In the genomic region with DNA sequence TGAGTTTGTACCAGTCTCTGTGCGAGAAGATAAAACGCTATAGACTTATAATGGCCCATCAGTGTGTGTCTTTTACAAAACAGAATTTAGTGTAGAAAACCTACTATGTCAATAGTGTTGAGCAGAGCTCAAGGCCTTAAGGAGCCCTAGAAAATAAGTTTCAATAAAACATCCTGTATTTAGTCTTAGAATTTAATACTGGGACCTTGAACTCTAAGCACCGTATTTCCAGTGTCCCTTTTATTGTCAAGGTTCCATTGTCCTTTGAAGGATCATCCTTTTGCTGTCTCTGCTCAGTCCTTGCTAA, we compare ENCODE assay signal across 1 cellular context.
TF ChIP-seq lines count a peak whose summit lies in the region.

No MANE protein-coding gene starts in this region.

TF ChIP-seq in K562, 482 proteins besides CTCF, POLR2A, EP300 and RAD21:
- TF ChIP-seq ZC3H11A (IDR thresholded peaks at IDR 0.05; ENCODE audit: low read depth, low read length) = no peak
- TF ChIP-seq, protein P1, sequence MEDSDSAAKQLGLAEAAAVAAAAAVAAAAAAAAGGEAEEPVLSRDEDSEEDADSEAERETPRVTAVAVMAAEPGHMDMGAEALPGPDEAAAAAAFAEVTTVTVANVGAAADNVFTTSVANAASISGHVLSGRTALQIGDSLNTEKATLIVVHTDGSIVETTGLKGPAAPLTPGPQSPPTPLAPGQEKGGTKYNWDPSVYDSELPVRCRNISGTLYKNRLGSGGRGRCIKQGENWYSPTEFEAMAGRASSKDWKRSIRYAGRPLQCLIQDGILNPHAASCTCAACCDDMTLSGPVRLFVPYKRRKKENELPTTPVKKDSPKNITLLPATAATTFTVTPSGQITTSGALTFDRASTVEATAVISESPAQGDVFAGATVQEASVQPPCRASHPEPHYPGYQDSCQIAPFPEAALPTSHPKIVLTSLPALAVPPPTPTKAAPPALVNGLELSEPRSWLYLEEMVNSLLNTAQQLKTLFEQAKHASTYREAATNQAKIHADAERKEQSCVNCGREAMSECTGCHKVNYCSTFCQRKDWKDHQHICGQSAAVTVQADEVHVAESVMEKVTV (CRISPR knock-in tag; IDR thresholded peaks at IDR 0.05) = no peak
- TF ChIP-seq ZNF175 (CRISPR knock-in tag; IDR thresholded peaks at IDR 0.05; ENCODE audit: low read depth) = no peak
- TF ChIP-seq MEF2D (tag; conservative IDR thresholded peaks at IDR 0.05; ENCODE audit: low read depth) = no peak
- TF ChIP-seq, protein P2, sequence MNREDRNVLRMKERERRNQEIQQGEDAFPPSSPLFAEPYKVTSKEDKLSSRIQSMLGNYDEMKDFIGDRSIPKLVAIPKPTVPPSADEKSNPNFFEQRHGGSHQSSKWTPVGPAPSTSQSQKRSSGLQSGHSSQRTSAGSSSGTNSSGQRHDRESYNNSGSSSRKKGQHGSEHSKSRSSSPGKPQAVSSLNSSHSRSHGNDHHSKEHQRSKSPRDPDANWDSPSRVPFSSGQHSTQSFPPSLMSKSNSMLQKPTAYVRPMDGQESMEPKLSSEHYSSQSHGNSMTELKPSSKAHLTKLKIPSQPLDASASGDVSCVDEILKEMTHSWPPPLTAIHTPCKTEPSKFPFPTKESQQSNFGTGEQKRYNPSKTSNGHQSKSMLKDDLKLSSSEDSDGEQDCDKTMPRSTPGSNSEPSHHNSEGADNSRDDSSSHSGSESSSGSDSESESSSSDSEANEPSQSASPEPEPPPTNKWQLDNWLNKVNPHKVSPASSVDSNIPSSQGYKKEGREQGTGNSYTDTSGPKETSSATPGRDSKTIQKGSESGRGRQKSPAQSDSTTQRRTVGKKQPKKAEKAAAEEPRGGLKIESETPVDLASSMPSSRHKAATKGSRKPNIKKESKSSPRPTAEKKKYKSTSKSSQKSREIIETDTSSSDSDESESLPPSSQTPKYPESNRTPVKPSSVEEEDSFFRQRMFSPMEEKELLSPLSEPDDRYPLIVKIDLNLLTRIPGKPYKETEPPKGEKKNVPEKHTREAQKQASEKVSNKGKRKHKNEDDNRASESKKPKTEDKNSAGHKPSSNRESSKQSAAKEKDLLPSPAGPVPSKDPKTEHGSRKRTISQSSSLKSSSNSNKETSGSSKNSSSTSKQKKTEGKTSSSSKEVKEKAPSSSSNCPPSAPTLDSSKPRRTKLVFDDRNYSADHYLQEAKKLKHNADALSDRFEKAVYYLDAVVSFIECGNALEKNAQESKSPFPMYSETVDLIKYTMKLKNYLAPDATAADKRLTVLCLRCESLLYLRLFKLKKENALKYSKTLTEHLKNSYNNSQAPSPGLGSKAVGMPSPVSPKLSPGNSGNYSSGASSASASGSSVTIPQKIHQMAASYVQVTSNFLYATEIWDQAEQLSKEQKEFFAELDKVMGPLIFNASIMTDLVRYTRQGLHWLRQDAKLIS (CRISPR knock-in tag; IDR thresholded peaks at IDR 0.05) = peak; percentile 70; the same call in 1 of the 2 replicates
- TF ChIP-seq GTF2F1 (IDR thresholded peaks at IDR 0.05; ENCODE audit: low read depth, low read length) = 0 out of 2 replicates have a peak, but pooled peaks have one; percentile 43
- no peak for TF ChIP-seq KDM2B (CRISPR knock-in tag; IDR thresholded peaks at IDR 0.05)
- no peak for TF ChIP-seq XRCC5 (IDR thresholded peaks at IDR 0.05; ENCODE audit: low read depth, low read length)
- no peak for TF ChIP-seq ESRRA (IDR thresholded peaks at IDR 0.05; ENCODE audit: borderline replicate concordance, low read depth)
- TF ChIP-seq JUN (IDR thresholded peaks at IDR 0.05; ENCODE audit: borderline replicate concordance, low read depth, low read length) = no peak
- no peak for TF ChIP-seq JUN (CRISPR knock-in tag; IDR thresholded peaks at IDR 0.05; ENCODE audit: borderline replicate concordance)
- TF ChIP-seq ZNF699 (CRISPR knock-in tag; IDR thresholded peaks at IDR 0.05; ENCODE audit: insufficient replicate concordance) = peak; percentile 75
- TF ChIP-seq CAMTA2 (CRISPR knock-in tag; conservative IDR thresholded peaks at IDR 0.05) = no peak
- TF ChIP-seq NR2C2 (CRISPR knock-in tag; IDR thresholded peaks at IDR 0.05) = 0 out of 2 replicates have a peak, but pooled peaks have one; percentile 1
- no peak for TF ChIP-seq NR2C2 (tag; IDR thresholded peaks at IDR 0.05)
- TF ChIP-seq HEY1 (CRISPR knock-in tag; IDR thresholded peaks at IDR 0.05; ENCODE audit: borderline replicate concordance) = no peak
- no peak for TF ChIP-seq TCF7L2 (IDR thresholded peaks at IDR 0.05; ENCODE audit: low read depth, low read length)
- TF ChIP-seq DIDO1 (tag; IDR thresholded peaks at IDR 0.05; ENCODE audit: low read depth) = no peak
- TF ChIP-seq, protein P3, sequence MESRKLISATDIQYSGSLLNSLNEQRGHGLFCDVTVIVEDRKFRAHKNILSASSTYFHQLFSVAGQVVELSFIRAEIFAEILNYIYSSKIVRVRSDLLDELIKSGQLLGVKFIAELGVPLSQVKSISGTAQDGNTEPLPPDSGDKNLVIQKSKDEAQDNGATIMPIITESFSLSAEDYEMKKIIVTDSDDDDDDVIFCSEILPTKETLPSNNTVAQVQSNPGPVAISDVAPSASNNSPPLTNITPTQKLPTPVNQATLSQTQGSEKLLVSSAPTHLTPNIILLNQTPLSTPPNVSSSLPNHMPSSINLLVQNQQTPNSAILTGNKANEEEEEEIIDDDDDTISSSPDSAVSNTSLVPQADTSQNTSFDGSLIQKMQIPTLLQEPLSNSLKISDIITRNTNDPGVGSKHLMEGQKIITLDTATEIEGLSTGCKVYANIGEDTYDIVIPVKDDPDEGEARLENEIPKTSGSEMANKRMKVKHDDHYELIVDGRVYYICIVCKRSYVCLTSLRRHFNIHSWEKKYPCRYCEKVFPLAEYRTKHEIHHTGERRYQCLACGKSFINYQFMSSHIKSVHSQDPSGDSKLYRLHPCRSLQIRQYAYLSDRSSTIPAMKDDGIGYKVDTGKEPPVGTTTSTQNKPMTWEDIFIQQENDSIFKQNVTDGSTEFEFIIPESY (CRISPR knock-in tag; IDR thresholded peaks at IDR 0.05) = no peak
- TF ChIP-seq LCOR (CRISPR knock-in tag; IDR thresholded peaks at IDR 0.05) = 0 out of 2 replicates have a peak, but pooled peaks have one; percentile 26
- TF ChIP-seq CBFA2T3 (IDR thresholded peaks at IDR 0.05) = no peak
- TF ChIP-seq, protein P4, sequence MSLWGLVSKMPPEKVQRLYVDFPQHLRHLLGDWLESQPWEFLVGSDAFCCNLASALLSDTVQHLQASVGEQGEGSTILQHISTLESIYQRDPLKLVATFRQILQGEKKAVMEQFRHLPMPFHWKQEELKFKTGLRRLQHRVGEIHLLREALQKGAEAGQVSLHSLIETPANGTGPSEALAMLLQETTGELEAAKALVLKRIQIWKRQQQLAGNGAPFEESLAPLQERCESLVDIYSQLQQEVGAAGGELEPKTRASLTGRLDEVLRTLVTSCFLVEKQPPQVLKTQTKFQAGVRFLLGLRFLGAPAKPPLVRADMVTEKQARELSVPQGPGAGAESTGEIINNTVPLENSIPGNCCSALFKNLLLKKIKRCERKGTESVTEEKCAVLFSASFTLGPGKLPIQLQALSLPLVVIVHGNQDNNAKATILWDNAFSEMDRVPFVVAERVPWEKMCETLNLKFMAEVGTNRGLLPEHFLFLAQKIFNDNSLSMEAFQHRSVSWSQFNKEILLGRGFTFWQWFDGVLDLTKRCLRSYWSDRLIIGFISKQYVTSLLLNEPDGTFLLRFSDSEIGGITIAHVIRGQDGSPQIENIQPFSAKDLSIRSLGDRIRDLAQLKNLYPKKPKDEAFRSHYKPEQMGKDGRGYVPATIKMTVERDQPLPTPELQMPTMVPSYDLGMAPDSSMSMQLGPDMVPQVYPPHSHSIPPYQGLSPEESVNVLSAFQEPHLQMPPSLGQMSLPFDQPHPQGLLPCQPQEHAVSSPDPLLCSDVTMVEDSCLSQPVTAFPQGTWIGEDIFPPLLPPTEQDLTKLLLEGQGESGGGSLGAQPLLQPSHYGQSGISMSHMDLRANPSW (CRISPR knock-in tag; IDR thresholded peaks at IDR 0.05) = 0 out of 2 replicates have a peak, but pooled peaks have one; percentile 6
